ENCODE assay signal across 1 cellular context in genomic region chr9:87148391-87149237, GRCh38.
TF ChIP-seq lines count a peak whose summit lies in the region.

No MANE protein-coding gene starts in this region.

TF ChIP-seq in H1, 55 proteins besides CTCF, POLR2A, EP300 and RAD21 (continued from another document):
- TF ChIP-seq CHD7 (IDR thresholded peaks at IDR 0.05; ENCODE audit: insufficient replicate concordance, low read length), result no peak
- no peak for TF ChIP-seq POU5F1 (IDR thresholded peaks at IDR 0.05; ENCODE audit: low read depth, low read length)
- TF ChIP-seq KDM1A (IDR thresholded peaks at IDR 0.05; ENCODE audit: borderline replicate concordance, low read length), result no peak; the same call in 1 of the 2 replicates
- TF ChIP-seq TBP (IDR thresholded peaks at IDR 0.05; ENCODE audit: low read depth, low read length), result peak; percentile 48; the same call in 1 of the 2 replicates
- TF ChIP-seq CBX8 (IDR thresholded peaks at IDR 0.05; ENCODE audit: borderline replicate concordance, low read depth, low read length), result no peak
- no peak for TF ChIP-seq POLR2AphosphoS5 (IDR thresholded peaks at IDR 0.05; ENCODE audit: low read depth, low read length)
- peak; percentile 50; the same call in 1 of the 2 replicates for TF ChIP-seq ATF2 (IDR thresholded peaks at IDR 0.05; ENCODE audit: low read length)
- no peak for TF ChIP-seq HDAC2 (IDR thresholded peaks at IDR 0.05; ENCODE audit: borderline replicate concordance in 1 of 2, low read depth in 2 of 2, low read length in 2 of 2)
- peak; percentile 84 for TF ChIP-seq MAX (IDR thresholded peaks at IDR 0.05)
- no peak for TF ChIP-seq MAFK (IDR thresholded peaks at IDR 0.05; ENCODE audit: low read depth, low read length)
- peak; percentile 20 for TF ChIP-seq TAF7 (optimal IDR thresholded peaks at IDR 0.05; ENCODE audit: borderline replicate concordance, low read depth, low read length)
- TF ChIP-seq JUN (IDR thresholded peaks at IDR 0.05; ENCODE audit: low read depth, low read length), result 0 out of 2 replicates have a peak, but pooled peaks have one; percentile 20
- no peak for TF ChIP-seq SP1 (IDR thresholded peaks at IDR 0.05; ENCODE audit: low read depth, low read length)
- no peak for TF ChIP-seq ZNF274 (IDR thresholded peaks at IDR 0.05; ENCODE audit: borderline replicate concordance, extremely low read depth, low read length)
- no peak for TF ChIP-seq BCL11A (IDR thresholded peaks at IDR 0.05; ENCODE audit: low read depth in 2 of 2, low read length in 2 of 2)
- TF ChIP-seq RNF2 (IDR thresholded peaks at IDR 0.05; ENCODE audit: borderline replicate concordance, low read depth, low read length, missing control alignments, poor library complexity, severe bottlenecking), result peak; percentile 27
- TF ChIP-seq BRCA1 (IDR thresholded peaks at IDR 0.05; ENCODE audit: low read depth, low read length), result peak; percentile 62
- no peak for TF ChIP-seq RXRA (IDR thresholded peaks at IDR 0.05; ENCODE audit: insufficient read depth, low read depth, low read length)
- TF ChIP-seq SIRT6 (IDR thresholded peaks at IDR 0.05; ENCODE audit: low read length), result no peak
- no peak for TF ChIP-seq SRF (IDR thresholded peaks at IDR 0.05; ENCODE audit: low read depth, low read length)
- TF ChIP-seq CEBPB (IDR thresholded peaks at IDR 0.05; ENCODE audit: low read depth, low read length), result no peak
- TF ChIP-seq GTF2F1 (IDR thresholded peaks at IDR 0.05; ENCODE audit: borderline replicate concordance, low read depth, low read length), result no peak
- no peak for TF ChIP-seq RFX5 (IDR thresholded peaks at IDR 0.05; ENCODE audit: borderline replicate concordance, low read depth, low read length)
- no peak for TF ChIP-seq CBX5 (IDR thresholded peaks at IDR 0.05; ENCODE audit: low read depth, low read length)
- TF ChIP-seq SP4 (IDR thresholded peaks at IDR 0.05; ENCODE audit: low read length), result no peak
- TF ChIP-seq ASH2L (IDR thresholded peaks at IDR 0.05; ENCODE audit: low read length), result peak; percentile 68
- TF ChIP-seq USF2 (IDR thresholded peaks at IDR 0.05; ENCODE audit: low read length), result no peak
- no peak for TF ChIP-seq NRF1 (IDR thresholded peaks at IDR 0.05; ENCODE audit: low read depth, low read length)
- TF ChIP-seq TAF1 (IDR thresholded peaks at IDR 0.05; ENCODE audit: low read depth, low read length), result peak; percentile 77
- TF ChIP-seq JUND (IDR thresholded peaks at IDR 0.05; ENCODE audit: low read length), result no peak
- no peak for TF ChIP-seq GABPA (IDR thresholded peaks at IDR 0.05; ENCODE audit: borderline replicate concordance, insufficient read depth, low read length)
- no peak for TF ChIP-seq SUZ12 (IDR thresholded peaks at IDR 0.05; ENCODE audit: low read length)
- no peak for TF ChIP-seq FOSL1 (IDR thresholded peaks at IDR 0.05; ENCODE audit: insufficient read depth, low read depth, low read length)
- no peak for TF ChIP-seq TCF12 (IDR thresholded peaks at IDR 0.05; ENCODE audit: low read depth, low read length)
- peak; percentile 86 for TF ChIP-seq CHD2 (IDR thresholded peaks at IDR 0.05; ENCODE audit: low read length)
- peak; percentile 98 for TF ChIP-seq E2F6 (IDR thresholded peaks at IDR 0.05)
- no peak for TF ChIP-seq HDAC6 (IDR thresholded peaks at IDR 0.05; ENCODE audit: low read depth, low read length)
- no peak for TF ChIP-seq SIN3A (conservative IDR thresholded peaks at IDR 0.05 in 1 of 2, IDR thresholded peaks at IDR 0.05 in 1 of 2; ENCODE audit: low read depth in 1 of 2, low read length in 2 of 2)
- TF ChIP-seq EGR1 (IDR thresholded peaks at IDR 0.05; ENCODE audit: borderline replicate concordance, low read depth, low read length), result no peak
- no peak for TF ChIP-seq KDM5A (IDR thresholded peaks at IDR 0.05; ENCODE audit: low read length)
- TF ChIP-seq SAP30 (IDR thresholded peaks at IDR 0.05; ENCODE audit: insufficient read depth, insufficient replicate concordance, low read length), result no peak
- peak; percentile 23; the same call in 1 of the 2 replicates for TF ChIP-seq TEAD4 (IDR thresholded peaks at IDR 0.05; ENCODE audit: low read depth, low read length)
- TF ChIP-seq PHF8 (conservative IDR thresholded peaks at IDR 0.05; ENCODE audit: low read depth, low read length), result peak; percentile 55; the same call in 1 of the 2 replicates
- TF ChIP-seq RBBP5 (IDR thresholded peaks at IDR 0.05; ENCODE audit: borderline replicate concordance, low read depth, low read length), result no peak
- no peak for TF ChIP-seq SP2 (IDR thresholded peaks at IDR 0.05; ENCODE audit: low read length)
- TF ChIP-seq YY1 (IDR thresholded peaks at IDR 0.05; ENCODE audit: low read depth, low read length), result peak; percentile 92
- no peak for TF ChIP-seq ATF3 (IDR thresholded peaks at IDR 0.05; ENCODE audit: insufficient read depth, low read depth, low read length)
